13 cellular contexts compared by ENCODE assay signal in genomic region chr9:109910616-109911568, GRCh38.
DNase-seq lines count a peak whose midpoint lies in the region; ATAC-seq, FAIRE-seq and TF ChIP-seq lines count a peak whose summit lies in the region.
"Had no signal": no experiment of that assay in that cellular context is flagged by ENCODE, and none has a peak within 500 bp of the region (broad histone marks: within the 10 kb centered on the region; RNA-seq: fewer than 3 reads in every experiment).

No MANE protein-coding gene starts in this region.

- in situ Hi-C loops in Caki2 (cut with HindIII; ENCODE audit: low pct_unique_long_range_greater_than_20kb, low sequenced_read_pairs) = no loop called here

- peak; percentile 48 for ATAC-seq in omental fat pad (ENCODE audit: low FRiP score)
- ATAC-seq: esophagus mucosa had no signal

- no peaks in the 10 kb centered on the region for H3K9me3 Mint-ChIP-seq in immature natural killer cell

- no peaks in the 10 kb centered on the region for H3K4me1 Mint-ChIP-seq in immature natural killer cell

- DNase-seq in Caki2 (ENCODE audit: low read depth) = peak; percentile 57
- peak; percentile 46 for DNase-seq in RCC 7860 (ENCODE audit: low spot score)
- peak; percentile 66 for DNase-seq in fibroblast of gingiva (ENCODE audit: low read depth)
- no peak for DNase-seq in omental fat pad (ENCODE audit: low spot score)
- DNase-seq in cortex of kidney (lab: John Stamatoyannopoulos, UW) = no peak
- DNase-seq in GF-D8 (lab: John Stamatoyannopoulos, UW) = no peak
- no peak for DNase-seq in immature natural killer cell
- DNase-seq in stimulated activated naive CD4-positive, alpha-beta T cell treated with Interleukin-2 at 50 U/mL for 16 hours (lab: John Stamatoyannopoulos, UW) = no peak
- DNase-seq: DMS 273 treated with DMSO at 0.1 percent for 48 hours; NCI-H1436; pancreas; stimulated activated naive CD4-positive, alpha-beta T cell had no signal

- peak; percentile 75 for FAIRE-seq in RCC 7860 (lab: Jason Lieb, UNC)
- FAIRE-seq: pancreas had no signal

- no peak overlapping the region for H3K27ac Mint-ChIP-seq in immature natural killer cell

- TF ChIP-seq CTCF in omental fat pad (IDR thresholded peaks at IDR 0.05) = no peak

- peaks cover 0 to 2% (median 0%) of the 10 kb centered on the region in 3 donors for H3K27me3 Mint-ChIP-seq in immature natural killer cell (ENCODE audit: low read depth in 3 of 3)

- no peak overlapping the region for H3K4me3 Mint-ChIP-seq in immature natural killer cell

- H3K36me3 Mint-ChIP-seq in immature natural killer cell = no peaks in the 10 kb centered on the region

Comparison
In these comparisons a context has a peak if more than half of its experiments do, and no peak if none do; other contexts are left out.
1. DNase-seq: peak in Caki2 (single experiment), RCC 7860 (single experiment) and fibroblast of gingiva (single experiment); none in omental fat pad (single experiment), cortex of kidney (single experiment), GF-D8 (single experiment), immature natural killer cell (0 of 3) and stimulated activated naive CD4-positive, alpha-beta T cell treated with Interleukin-2 at 50 U/mL for 16 hours (single experiment).